ENCODE assay signal across 8 cellular contexts in genomic region chr10:130190737-130191115, GRCh38. TPM values are rescaled to one million over a fixed set of nuclear protein-coding genes. Genes with fewer than 3 reads are reported as not detected.
DNase-seq lines count a peak whose midpoint lies in the region; ATAC-seq lines count a peak whose summit lies in the region.

No MANE protein-coding gene starts in this region.

- no peak for DNase-seq in stimulated activated naive CD8-positive, alpha-beta T cell treated with anti-CD3 and anti-CD28 coated beads, Interleukin-15, amount 100 ng/mL, for 72 hours
- DNase-seq in stimulated activated naive CD8-positive, alpha-beta T cell treated with anti-CD3 and anti-CD28 coated beads, Interleukin-15, Interleukin-2, amounts not matched to agents 100 U/mL and 50 U/mL, for 24 hours: no peak
- DNase-seq in NCI-H1092 treated with DMSO at 0.1 percent for 48 hours (lab: John Stamatoyannopoulos, UW) (no peak), NCI-H1092 (lab: John Stamatoyannopoulos, UW) (no peak)

- H3K4me1 ChIP-seq in mucosa of stomach (ENCODE audit: control insufficient read depth, insufficient read depth, low read length): no peaks in the 10 kb centered on the region

- H3K27me3 Mint-ChIP-seq in stimulated activated naive CD8-positive, alpha-beta T cell treated with anti-CD3 and anti-CD28 coated beads, Interleukin-15, amount 100 ng/mL, for 72 hours: peaks cover 19% of the 10 kb centered on the region

- H3K27me3 ChIP-seq in mucosa of stomach (ENCODE audit: control insufficient read depth, insufficient read depth, low read length): peaks cover 6% of the 10 kb centered on the region

- H3K36me3 ChIP-seq in mucosa of stomach (ENCODE audit: control insufficient read depth, insufficient read depth, low read length): no peaks in the 10 kb centered on the region

- H3K4me1 Mint-ChIP-seq in stimulated activated naive CD8-positive, alpha-beta T cell treated with anti-CD3 and anti-CD28 coated beads, Interleukin-15, amount 100 ng/mL, for 72 hours: peaks cover 6% of the 10 kb centered on the region

- peak; percentile 10 for ATAC-seq in stimulated activated naive CD8-positive, alpha-beta T cell treated with anti-CD3 and anti-CD28 coated beads, Interleukin-15, amount 100 ng/mL, for 72 hours
- ATAC-seq in stimulated activated naive CD8-positive, alpha-beta T cell treated with anti-CD3 and anti-CD28 coated beads, Interleukin-15, Interleukin-2, amounts not matched to agents 100 U/mL and 50 U/mL, for 24 hours: no peak
- ATAC-seq in esophagus mucosa (peak; percentile 34), GM21717 (IDR thresholded peaks at IDR 0.05; ENCODE audit: unreplicated experiment) (no peak), HG03135 (IDR thresholded peaks at IDR 0.05; ENCODE audit: unreplicated experiment) (no peak)

- H3K27ac Mint-ChIP-seq in stimulated activated naive CD8-positive, alpha-beta T cell treated with anti-CD3 and anti-CD28 coated beads, Interleukin-15, amount 100 ng/mL, for 72 hours: no peak overlapping the region

- no peaks in the 10 kb centered on the region for H3K9me3 Mint-ChIP-seq in stimulated activated naive CD8-positive, alpha-beta T cell treated with anti-CD3 and anti-CD28 coated beads, Interleukin-15, amount 100 ng/mL, for 72 hours

- no peaks in the 10 kb centered on the region for H3K9me3 ChIP-seq in mucosa of stomach (ENCODE audit: control insufficient read depth, low read length)

- peak overlapping the region; percentile 59 for H3K9ac ChIP-seq in mucosa of stomach (ENCODE audit: low read length)

- H3K4me3 ChIP-seq in mucosa of stomach (ENCODE audit: low read length): peak overlapping the region; percentile 17

- H3K4me3 Mint-ChIP-seq in stimulated activated naive CD8-positive, alpha-beta T cell treated with anti-CD3 and anti-CD28 coated beads, Interleukin-15, amount 100 ng/mL, for 72 hours: no peak overlapping the region

RNA-seq across cellular contexts. Expression of gene GLRX3, which starts 54.5 kb away (rescaled TPM):
- total RNA-seq in esophagus mucosa: 109 TPM

Comparison
In these comparisons a context has a peak if more than half of its experiments do, and no peak if none do; other contexts are left out.
1. ATAC-seq: peak in stimulated activated naive CD8-positive, alpha-beta T cell treated with anti-CD3 and anti-CD28 coated beads, Interleukin-15, amount 100 ng/mL, for 72 hours (single experiment) and esophagus mucosa (single experiment); none in stimulated activated naive CD8-positive, alpha-beta T cell treated with anti-CD3 and anti-CD28 coated beads, Interleukin-15, Interleukin-2, amounts not matched to agents 100 U/mL and 50 U/mL, for 24 hours (single experiment), GM21717 (single experiment) and HG03135 (single experiment).